ENCODE assay signal across 14 cellular contexts in the genomic region with DNA sequence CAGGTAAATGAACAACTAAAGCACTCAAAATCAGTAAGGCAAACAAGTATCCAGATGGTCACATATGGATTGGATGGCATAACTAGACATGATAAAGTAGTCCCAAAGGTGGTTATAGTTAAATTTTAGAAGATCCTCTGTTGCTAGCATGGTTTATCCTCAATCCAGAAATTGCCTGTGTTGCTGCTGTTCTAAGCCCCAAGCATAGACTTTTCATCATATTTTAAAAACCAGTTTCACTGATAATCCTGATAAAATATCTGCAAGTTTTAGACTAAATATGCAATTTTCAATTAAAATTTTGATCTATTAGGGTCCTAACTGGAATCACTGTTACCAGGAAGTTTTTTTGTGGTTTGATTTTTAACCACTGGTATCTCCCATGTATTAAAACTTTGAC. TPM values are rescaled to one million over a fixed set of nuclear protein-coding genes. Genes with fewer than 3 reads are reported as not detected.
DNase-seq lines count a peak whose midpoint lies in the region; ATAC-seq and TF ChIP-seq lines count a peak whose summit lies in the region.
"Had no signal": no experiment of that assay in that cellular context is flagged by ENCODE, and none has a peak within 500 bp of the region (broad histone marks: within the 10 kb centered on the region; RNA-seq: fewer than 3 reads in every experiment).

No MANE protein-coding gene starts in this region.

- no peak for TF ChIP-seq CTCF in mucosa of descending colon (IDR thresholded peaks at IDR 0.05)

- DNase-seq in stimulated activated naive CD8-positive, alpha-beta T cell treated with anti-CD3 and anti-CD28 coated beads, Interleukin-15, amount 100 ng/mL, for 72 hours: no peak
- DNase-seq in naive thymus-derived CD8-positive, alpha-beta T cell: no peak
- DNase-seq in SIG-M5 treated with dmso at 0.1 percent for 504 hours (lab: John Stamatoyannopoulos, UW; ENCODE audit: unreplicated experiment) (no peak), SKM-1 treated with dmso at 0.1 percent for 144 hours (lab: John Stamatoyannopoulos, UW; ENCODE audit: unreplicated experiment) (no peak), medulla oblongata (ENCODE audit: extremely low spot score) (no peak), mucosa of descending colon (no peak)
- DNase-seq: MG63, NCI-H187, NCI-H510A treated with DMSO at 0.1 percent for 48 hours, Peyer's patch had no signal

- intact Hi-C loops in mucosa of descending colon (cut with DNase I, micrococcal nuclease): no loop called here

- no peaks in the 10 kb centered on the region for H3K9me3 Mint-ChIP-seq in stimulated activated naive CD8-positive, alpha-beta T cell treated with anti-CD3 and anti-CD28 coated beads, Interleukin-15, Interleukin-2, amounts not matched to agents 100 ng/mL and 50 ng/mL, for 24 hours
- H3K9me3 Mint-ChIP-seq in stimulated activated naive CD8-positive, alpha-beta T cell treated with anti-CD3 and anti-CD28 coated beads, Interleukin-15, amount 100 ng/mL, for 72 hours: no peaks in the 10 kb centered on the region
- no peaks in the 10 kb centered on the region for H3K9me3 Mint-ChIP-seq in activated T-helper 17 cell treated with anti-CD3 and anti-CD28 coated beads, Interleukin-2, amount 50 U/mL, for 72 hours
- no peaks in the 10 kb centered on the region for H3K9me3 Mint-ChIP-seq in naive thymus-derived CD8-positive, alpha-beta T cell
- H3K9me3 Mint-ChIP-seq: type B pancreatic cell had no signal

- no peak overlapping the region for H3K4me3 ChIP-seq in mucosa of descending colon
- H3K4me3 ChIP-seq: MG63, Peyer's patch had no signal

- peaks cover 62% of the 10 kb centered on the region for H3K36me3 Mint-ChIP-seq in stimulated activated naive CD8-positive, alpha-beta T cell treated with anti-CD3 and anti-CD28 coated beads, Interleukin-15, Interleukin-2, amounts not matched to agents 100 ng/mL and 50 ng/mL, for 24 hours (ENCODE audit: low read depth)
- H3K36me3 Mint-ChIP-seq in activated T-helper 17 cell treated with anti-CD3 and anti-CD28 coated beads, Interleukin-2, amount 50 U/mL, for 72 hours (ENCODE audit: low read depth): peaks cover 85% of the 10 kb centered on the region
- peaks cover 10 to 69% (median 14%) of the 10 kb centered on the region in 3 donors for H3K36me3 Mint-ChIP-seq in naive thymus-derived CD8-positive, alpha-beta T cell

- no peaks in the 10 kb centered on the region for H3K9me3 ChIP-seq in mucosa of descending colon
- H3K9me3 ChIP-seq: MG63, Peyer's patch had no signal

- peak overlapping the region; percentile 23 for H3K27ac Mint-ChIP-seq in stimulated activated naive CD8-positive, alpha-beta T cell treated with anti-CD3 and anti-CD28 coated beads, Interleukin-15, Interleukin-2, amounts not matched to agents 100 ng/mL and 50 ng/mL, for 24 hours
- H3K27ac Mint-ChIP-seq in stimulated activated naive CD8-positive, alpha-beta T cell treated with anti-CD3 and anti-CD28 coated beads, Interleukin-15, amount 100 ng/mL, for 72 hours: no peak overlapping the region
- H3K27ac Mint-ChIP-seq in activated T-helper 17 cell treated with anti-CD3 and anti-CD28 coated beads, Interleukin-2, amount 50 U/mL, for 72 hours: peak overlapping the region; percentile 77
- H3K27ac Mint-ChIP-seq in naive thymus-derived CD8-positive, alpha-beta T cell: peak overlapping the region in 7 of 10 donors; percentile 5 to 93 (median 49)
- H3K27ac Mint-ChIP-seq: type B pancreatic cell had no signal

- H3K27me3 Mint-ChIP-seq in stimulated activated naive CD8-positive, alpha-beta T cell treated with anti-CD3 and anti-CD28 coated beads, Interleukin-15, Interleukin-2, amounts not matched to agents 100 ng/mL and 50 ng/mL, for 24 hours: no peaks in the 10 kb centered on the region
- H3K27me3 Mint-ChIP-seq in stimulated activated naive CD8-positive, alpha-beta T cell treated with anti-CD3 and anti-CD28 coated beads, Interleukin-15, amount 100 ng/mL, for 72 hours: no peaks in the 10 kb centered on the region
- no peaks in the 10 kb centered on the region for H3K27me3 Mint-ChIP-seq in activated T-helper 17 cell treated with anti-CD3 and anti-CD28 coated beads, Interleukin-2, amount 50 U/mL, for 72 hours
- no peaks in the 10 kb centered on the region for H3K27me3 Mint-ChIP-seq in naive thymus-derived CD8-positive, alpha-beta T cell
- H3K27me3 Mint-ChIP-seq: type B pancreatic cell had no signal

- peaks cover 81% of the 10 kb centered on the region for H3K4me1 ChIP-seq in mucosa of descending colon (ENCODE audit: low read depth)

- POLR2A ChIA-PET in naive thymus-derived CD8-positive, alpha-beta T cell (lab: Charles Lee): no interaction called here

- no peaks in the 10 kb centered on the region for H3K36me3 ChIP-seq in mucosa of descending colon (ENCODE audit: low read depth)

- H3K4me3 Mint-ChIP-seq in stimulated activated naive CD8-positive, alpha-beta T cell treated with anti-CD3 and anti-CD28 coated beads, Interleukin-15, Interleukin-2, amounts not matched to agents 100 ng/mL and 50 ng/mL, for 24 hours: no peak overlapping the region
- H3K4me3 Mint-ChIP-seq in stimulated activated naive CD8-positive, alpha-beta T cell treated with anti-CD3 and anti-CD28 coated beads, Interleukin-15, amount 100 ng/mL, for 72 hours: no peak overlapping the region
- H3K4me3 Mint-ChIP-seq in activated T-helper 17 cell treated with anti-CD3 and anti-CD28 coated beads, Interleukin-2, amount 50 U/mL, for 72 hours: peak overlapping the region; percentile 56
- peak overlapping the region in 9 of 10 donors; percentile 4 to 39 (median 30) for H3K4me3 Mint-ChIP-seq in naive thymus-derived CD8-positive, alpha-beta T cell
- H3K4me3 Mint-ChIP-seq: type B pancreatic cell had no signal

- peaks cover 97% of the 10 kb centered on the region for H3K4me1 Mint-ChIP-seq in stimulated activated naive CD8-positive, alpha-beta T cell treated with anti-CD3 and anti-CD28 coated beads, Interleukin-15, Interleukin-2, amounts not matched to agents 100 ng/mL and 50 ng/mL, for 24 hours (ENCODE audit: low read depth)
- H3K4me1 Mint-ChIP-seq in stimulated activated naive CD8-positive, alpha-beta T cell treated with anti-CD3 and anti-CD28 coated beads, Interleukin-15, amount 100 ng/mL, for 72 hours: peaks cover 80% of the 10 kb centered on the region
- peaks cover 54% of the 10 kb centered on the region for H3K4me1 Mint-ChIP-seq in activated T-helper 17 cell treated with anti-CD3 and anti-CD28 coated beads, Interleukin-2, amount 50 U/mL, for 72 hours
- H3K4me1 Mint-ChIP-seq in naive thymus-derived CD8-positive, alpha-beta T cell: peaks cover 29 to 98% (median 77%) of the 10 kb centered on the region in 4 donors

- ATAC-seq in stimulated activated naive CD8-positive, alpha-beta T cell treated with anti-CD3 and anti-CD28 coated beads, Interleukin-15, amount 100 ng/mL, for 72 hours: no peak
- ATAC-seq in activated T-helper 17 cell treated with anti-CD3 and anti-CD28 coated beads, Interleukin-2, amount 50 U/mL, for 72 hours (replicated peaks): no peak
- ATAC-seq in naive thymus-derived CD8-positive, alpha-beta T cell: no peak
- no peak for ATAC-seq in mucosa of descending colon
- ATAC-seq: activated CD4-positive, CD25-positive, alpha-beta regulatory T cell treated with anti-CD3 and anti-CD28 coated beads, Interleukin-2, amount 50 U/mL, for 24 hours had no signal

RNA-seq across cellular contexts. Expression of gene MBNL1, which starts 35.4 kb away (rescaled TPM):
- 100 to 1,000 TPM; 322 to 452 TPM for total RNA-seq in activated T-helper 17 cell treated with anti-CD3 and anti-CD28 coated beads, Interleukin-2, amount 50 U/mL, for 72 hours
- 100 to 1,000 TPM; 419 to 423 TPM for total RNA-seq in naive thymus-derived CD8-positive, alpha-beta T cell
- 100 to 1,000 TPM; 298 to 370 (median 331) TPM for polyA plus RNA-seq in naive thymus-derived CD8-positive, alpha-beta T cell
- 100 to 1,000 TPM; 184 to 381 (median 215) TPM for total RNA-seq in mucosa of descending colon

Comparison
In these comparisons a context has a peak if more than half of its experiments do, and no peak if none do; other contexts are left out.
1. H3K27ac Mint-ChIP-seq: peak in stimulated activated naive CD8-positive, alpha-beta T cell treated with anti-CD3 and anti-CD28 coated beads, Interleukin-15, Interleukin-2, amounts not matched to agents 100 ng/mL and 50 ng/mL, for 24 hours (single experiment), activated T-helper 17 cell treated with anti-CD3 and anti-CD28 coated beads, Interleukin-2, amount 50 U/mL, for 72 hours (single experiment) and naive thymus-derived CD8-positive, alpha-beta T cell (7 of 10); none in stimulated activated naive CD8-positive, alpha-beta T cell treated with anti-CD3 and anti-CD28 coated beads, Interleukin-15, amount 100 ng/mL, for 72 hours (0 of 2).
2. H3K4me3 Mint-ChIP-seq: peak in activated T-helper 17 cell treated with anti-CD3 and anti-CD28 coated beads, Interleukin-2, amount 50 U/mL, for 72 hours (single experiment) and naive thymus-derived CD8-positive, alpha-beta T cell (9 of 10); none in stimulated activated naive CD8-positive, alpha-beta T cell treated with anti-CD3 and anti-CD28 coated beads, Interleukin-15, Interleukin-2, amounts not matched to agents 100 ng/mL and 50 ng/mL, for 24 hours (single experiment) and stimulated activated naive CD8-positive, alpha-beta T cell treated with anti-CD3 and anti-CD28 coated beads, Interleukin-15, amount 100 ng/mL, for 72 hours (0 of 2).